Comparison of ENCODE assay signal across 8 cellular contexts in the genomic region with DNA sequence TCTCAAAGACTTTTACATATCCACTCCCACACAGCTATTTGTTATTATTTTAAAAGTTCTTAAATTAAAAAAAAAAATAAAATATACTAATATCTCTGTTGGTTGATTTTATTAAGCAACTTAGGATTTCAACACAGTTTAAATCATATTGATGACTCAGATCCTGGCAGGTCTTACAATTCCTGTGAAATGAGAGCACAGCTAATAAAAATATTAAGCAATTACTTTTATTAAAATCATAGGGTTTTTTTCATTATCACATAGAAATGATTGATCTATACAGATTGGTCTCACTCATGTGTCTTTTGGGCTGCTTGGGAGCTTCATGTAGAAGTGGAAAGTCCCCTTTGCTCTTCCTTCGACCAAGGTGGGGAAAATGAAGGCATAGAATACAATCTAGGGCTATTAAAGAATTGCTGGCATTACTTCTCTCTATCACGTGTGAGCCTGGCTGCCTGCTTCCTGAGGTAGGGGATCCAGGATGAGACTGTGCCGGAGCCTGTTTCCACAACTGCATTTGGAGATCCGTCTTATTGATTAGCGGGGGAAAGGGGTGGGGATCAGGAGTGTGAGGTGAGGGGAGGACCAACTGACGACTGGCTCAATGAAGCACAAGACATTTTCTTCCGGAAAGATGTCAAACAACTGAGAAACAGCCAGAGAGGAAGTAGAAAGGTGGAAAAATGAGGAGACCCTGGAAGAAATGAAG.
DNase-seq lines count a peak whose midpoint lies in the region; ATAC-seq, FAIRE-seq and TF ChIP-seq lines count a peak whose summit lies in the region.

No MANE protein-coding gene starts in this region.

- DNase-seq in NCI-H2227 treated with DMSO at 0.1 percent for 48 hours (lab: John Stamatoyannopoulos, UW) (peak; percentile 84), epithelial cell of proximal tubule (ENCODE audit: low read depth) (peak; percentile 37), chondrocyte (ENCODE audit: low spot score) (no peak), NCI-H510A (lab: John Stamatoyannopoulos, UW) (no peak)
- DNase-seq in activated T-helper 2 cell treated with anti-CD3 and anti-CD28 coated beads, Interferon-gamma antibody, Interleukin-2, Interleukin-4, amounts not matched to agents 10 μg/mL and 5 μg/mL and 100 μg/mL, durations not matched to agents 14 hours and 24 hours and 36 hours (ENCODE audit: low spot score): no peak

- peak; percentile 53 for FAIRE-seq in A204.1 (lab: Jason Lieb, UNC)

- intact Hi-C loops in activated T-helper 2 cell treated with anti-CD3 and anti-CD28 coated beads, Interferon-gamma antibody, Interleukin-2, Interleukin-4, amounts not matched to agents 10 μg/mL and 5 μg/mL and 100 μg/mL, durations not matched to agents 14 hours and 24 hours and 36 hours (cut with micrococcal nuclease): no loop called here

- H3K36me3 Mint-ChIP-seq in chondrocyte (ENCODE audit: low read depth): no peaks in the 10 kb centered on the region
- no peaks in the 10 kb centered on the region for H3K36me3 Mint-ChIP-seq in activated T-helper 2 cell treated with anti-CD3 and anti-CD28 coated beads, Interferon-gamma antibody, Interleukin-2, Interleukin-4, amounts not matched to agents 10 μg/mL and 5 μg/mL and 100 μg/mL, durations not matched to agents 14 hours and 24 hours and 36 hours (ENCODE audit: low read depth)

- H3K4me1 ChIP-seq in mucosa of rectum (ENCODE audit: control insufficient read depth in 2 of 2, insufficient read depth in 2 of 2, low read length in 2 of 2): peaks cover 3 to 7% of the 10 kb centered on the region in 2 donors

- H3K27me3 ChIP-seq in mucosa of rectum (ENCODE audit: control insufficient read depth in 2 of 2, insufficient read depth in 2 of 2, low read length in 2 of 2): no peaks in the 10 kb centered on the region

- no peak overlapping the region for H3K4me3 Mint-ChIP-seq in chondrocyte (ENCODE audit: unreplicated experiment)
- H3K4me3 Mint-ChIP-seq in activated T-helper 2 cell treated with anti-CD3 and anti-CD28 coated beads, Interferon-gamma antibody, Interleukin-2, Interleukin-4, amounts not matched to agents 10 μg/mL and 5 μg/mL and 100 μg/mL, durations not matched to agents 14 hours and 24 hours and 36 hours (ENCODE audit: low read depth): no peak overlapping the region

- no peak overlapping the region for H3K27ac Mint-ChIP-seq in chondrocyte (ENCODE audit: unreplicated experiment)
- H3K27ac Mint-ChIP-seq in activated T-helper 2 cell treated with anti-CD3 and anti-CD28 coated beads, Interferon-gamma antibody, Interleukin-2, Interleukin-4, amounts not matched to agents 10 μg/mL and 5 μg/mL and 100 μg/mL, durations not matched to agents 14 hours and 24 hours and 36 hours: no peak overlapping the region

- no peaks in the 10 kb centered on the region for H3K9me3 ChIP-seq in mucosa of rectum (ENCODE audit: control insufficient read depth in 2 of 2, low read length in 2 of 2)

- H3K27me3 Mint-ChIP-seq in chondrocyte (ENCODE audit: low read depth): no peaks in the 10 kb centered on the region
- H3K27me3 Mint-ChIP-seq in activated T-helper 2 cell treated with anti-CD3 and anti-CD28 coated beads, Interferon-gamma antibody, Interleukin-2, Interleukin-4, amounts not matched to agents 10 μg/mL and 5 μg/mL and 100 μg/mL, durations not matched to agents 14 hours and 24 hours and 36 hours (ENCODE audit: low read depth): no peaks in the 10 kb centered on the region

- H3K27ac ChIP-seq in mucosa of rectum (ENCODE audit: low read depth in 2 of 2, low read length in 2 of 2): no peak overlapping the region

- H3K4me3 ChIP-seq in epithelial cell of proximal tubule (ENCODE audit: low read depth, low read length): peak overlapping the region; percentile 57
- H3K4me3 ChIP-seq in mucosa of rectum (ENCODE audit: low read length in 2 of 2): peak overlapping the region; percentile 30 to 49

- TF ChIP-seq CTCF in epithelial cell of proximal tubule (conservative IDR thresholded peaks at IDR 0.05; ENCODE audit: low read depth, low read length) (no peak), chondrocyte (IDR thresholded peaks at IDR 0.05) (no peak)

- H3K4me1 Mint-ChIP-seq in chondrocyte (ENCODE audit: low read depth): peaks cover 13% of the 10 kb centered on the region
- no peaks in the 10 kb centered on the region for H3K4me1 Mint-ChIP-seq in activated T-helper 2 cell treated with anti-CD3 and anti-CD28 coated beads, Interferon-gamma antibody, Interleukin-2, Interleukin-4, amounts not matched to agents 10 μg/mL and 5 μg/mL and 100 μg/mL, durations not matched to agents 14 hours and 24 hours and 36 hours (ENCODE audit: low read depth)

- H3K9ac ChIP-seq in mucosa of rectum (ENCODE audit: low read depth in 1 of 2, low read length in 2 of 2): peak overlapping the region in 1 of 2 donors; percentile 8

- no peaks in the 10 kb centered on the region for H3K9me3 Mint-ChIP-seq in chondrocyte (ENCODE audit: low read depth)
- H3K9me3 Mint-ChIP-seq in activated T-helper 2 cell treated with anti-CD3 and anti-CD28 coated beads, Interferon-gamma antibody, Interleukin-2, Interleukin-4, amounts not matched to agents 10 μg/mL and 5 μg/mL and 100 μg/mL, durations not matched to agents 14 hours and 24 hours and 36 hours: peaks cover 3% of the 10 kb centered on the region

- no peak for ATAC-seq in GM19035 (IDR thresholded peaks at IDR 0.05; ENCODE audit: unreplicated experiment)

- no peaks in the 10 kb centered on the region for H3K36me3 ChIP-seq in mucosa of rectum (ENCODE audit: control insufficient read depth in 2 of 2, insufficient read depth in 2 of 2, low read length in 2 of 2)

Comparison
In these comparisons a context has a peak if more than half of its experiments do, and no peak if none do; other contexts are left out.
1. DNase-seq: peak in NCI-H2227 treated with DMSO at 0.1 percent for 48 hours (single experiment) and epithelial cell of proximal tubule (single experiment); none in chondrocyte (single experiment), NCI-H510A (single experiment) and activated T-helper 2 cell treated with anti-CD3 and anti-CD28 coated beads, Interferon-gamma antibody, Interleukin-2, Interleukin-4, amounts not matched to agents 10 μg/mL and 5 μg/mL and 100 μg/mL, durations not matched to agents 14 hours and 24 hours and 36 hours (single experiment).